In genomic region chr3:12995389-12996180, GRCh38 we compare ENCODE assay signal across 1 cellular context.
TF ChIP-seq lines count a peak whose summit lies in the region.

No MANE protein-coding gene starts in this region.

TF ChIP-seq in K562, 482 proteins besides CTCF, POLR2A, EP300 and RAD21 (continued from another document and continues in another):
- TF ChIP-seq ZHX1 (conservative IDR thresholded peaks at IDR 0.05; ENCODE audit: low read length) (no peak), LCOR (CRISPR knock-in tag; IDR thresholded peaks at IDR 0.05) (no peak), SMARCE1 (IDR thresholded peaks at IDR 0.05) (peak; percentile 9; the same call in 1 of the 2 replicates), CREB1 (IDR thresholded peaks at IDR 0.05) (no peak), CREB1 (CRISPR knock-in tag; IDR thresholded peaks at IDR 0.05) (no peak), NONO (IDR thresholded peaks at IDR 0.05; ENCODE audit: low read depth in 2 of 2, low read length in 1 of 2) (no peak), MAX (CRISPR knock-in tag; IDR thresholded peaks at IDR 0.05) (no peak), POU5F1 (IDR thresholded peaks at IDR 0.05; ENCODE audit: borderline replicate concordance, low read depth, low read length, partially characterized antibody) (no peak), FOXP4 (CRISPR knock-in tag; IDR thresholded peaks at IDR 0.05; ENCODE audit: borderline replicate concordance) (no peak), OTX1 (CRISPR knock-in tag; IDR thresholded peaks at IDR 0.05) (no peak), HCFC1 (IDR thresholded peaks at IDR 0.05; ENCODE audit: low read depth, low read length) (no peak), TFAP4 (CRISPR knock-in tag; IDR thresholded peaks at IDR 0.05; ENCODE audit: borderline replicate concordance) (no peak), CBFB (CRISPR knock-in tag; IDR thresholded peaks at IDR 0.05) (peak; percentile 87), TARDBP (IDR thresholded peaks at IDR 0.05) (no peak), CEBPB (tag; IDR thresholded peaks at IDR 0.05) (peak; percentile 78), SPI1 (IDR thresholded peaks at IDR 0.05; ENCODE audit: borderline replicate concordance, low read depth, low read length) (no peak), ERF (CRISPR knock-in tag; IDR thresholded peaks at IDR 0.05) (no peak), HINFP (tag; conservative IDR thresholded peaks at IDR 0.05; ENCODE audit: low read depth) (peak; percentile 61; the same call in 1 of the 2 replicates), MTA3 (IDR thresholded peaks at IDR 0.05; ENCODE audit: borderline replicate concordance) (no peak), ZNF124 (CRISPR knock-in tag; IDR thresholded peaks at IDR 0.05) (no peak; the same call in 1 of the 2 replicates), AFF4 (CRISPR knock-in tag; IDR thresholded peaks at IDR 0.05) (no peak), CBFA2T2 (conservative IDR thresholded peaks at IDR 0.05) (0 out of 2 replicates have a peak, but pooled peaks have one; percentile 6), ZNF224 (CRISPR knock-in tag; IDR thresholded peaks at IDR 0.05) (no peak), PKNOX1 (IDR thresholded peaks at IDR 0.05) (no peak), FOXA1 (IDR thresholded peaks at IDR 0.05; ENCODE audit: borderline replicate concordance) (no peak), CEBPG (CRISPR knock-in tag; IDR thresholded peaks at IDR 0.05) (no peak), CEBPG (tag; conservative IDR thresholded peaks at IDR 0.05 in 1 of 2, IDR thresholded peaks at IDR 0.05 in 1 of 2) (peak; percentile 11 to 48; a peak in 1 of 4 replicates), ZBTB33 (CRISPR knock-in tag; IDR thresholded peaks at IDR 0.05) (no peak), HOXB6 (CRISPR knock-in tag; IDR thresholded peaks at IDR 0.05; ENCODE audit: borderline replicate concordance) (no peak), ZNF589 (CRISPR knock-in tag; IDR thresholded peaks at IDR 0.05; ENCODE audit: low read depth) (0 out of 2 replicates have a peak, but pooled peaks have one; percentile 21), HDGF (IDR thresholded peaks at IDR 0.05) (peak; percentile 74; the same call in 1 of the 2 replicates), DPF2 (IDR thresholded peaks at IDR 0.05) (peak; percentile 41; the same call in 1 of the 2 replicates), ZKSCAN8 (CRISPR knock-in tag; IDR thresholded peaks at IDR 0.05) (peak; percentile 46; the same call in 1 of the 2 replicates), FOXK2 (conservative IDR thresholded peaks at IDR 0.05 in 1 of 2, IDR thresholded peaks at IDR 0.05 in 1 of 2; ENCODE audit: low read depth in 2 of 2) (no peak), HNRNPLL (IDR thresholded peaks at IDR 0.05; ENCODE audit: low read depth, low read length, poor library complexity, severe bottlenecking) (no peak), HMBOX1 (IDR thresholded peaks at IDR 0.05) (no peak), DNMT1 (IDR thresholded peaks at IDR 0.05) (no peak), C11orf30 (IDR thresholded peaks at IDR 0.05; ENCODE audit: low read depth) (no peak), ZNF143 (CRISPR knock-in tag; IDR thresholded peaks at IDR 0.05) (no peak; the same call in 1 of the 2 replicates), USF1 (CRISPR knock-in tag; IDR thresholded peaks at IDR 0.05) (no peak), ZNF592 (IDR thresholded peaks at IDR 0.05) (peak; percentile 96), ZNF217 (CRISPR knock-in tag; IDR thresholded peaks at IDR 0.05) (no peak), ZNF408 (CRISPR knock-in tag; IDR thresholded peaks at IDR 0.05; ENCODE audit: low read depth) (no peak)
